1 cellular context compared by ENCODE assay signal in the genomic region with DNA sequence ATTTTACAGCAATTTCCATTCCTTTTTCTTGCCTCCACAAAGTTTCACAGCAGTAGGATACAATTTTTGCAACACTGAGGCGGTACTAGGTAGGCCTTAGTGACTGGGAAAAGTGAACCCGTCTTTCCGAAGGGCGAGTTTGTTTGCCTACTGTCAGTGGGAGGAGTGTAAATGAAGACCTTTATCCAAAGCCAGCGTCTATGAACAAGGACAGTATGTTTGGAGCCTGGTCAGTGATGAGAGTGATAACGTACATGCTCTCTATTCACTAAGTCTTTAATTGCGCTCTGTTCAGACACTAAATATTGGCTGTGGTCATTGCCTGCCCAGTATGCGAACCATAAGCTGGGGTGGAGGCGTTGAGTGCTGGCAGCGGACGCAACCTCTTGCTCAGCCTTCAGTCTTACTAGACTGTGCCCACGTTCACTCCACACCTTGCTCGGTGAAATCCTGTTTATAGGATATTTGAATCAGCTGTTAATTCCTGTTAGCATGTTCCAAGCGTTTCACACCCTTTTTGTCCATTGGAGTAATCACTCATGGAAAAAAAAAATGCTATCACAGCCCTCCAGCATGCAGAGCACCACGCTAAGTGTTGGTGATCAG.
TF ChIP-seq lines count a peak whose summit lies in the region.

No MANE protein-coding gene starts in this region.

TF ChIP-seq in HepG2, 621 proteins besides CTCF, POLR2A, EP300 and RAD21 (continued from another document):
- TF ChIP-seq ZNF280D (CRISPR knock-in tag; IDR thresholded peaks at IDR 0.05), result no peak
- TF ChIP-seq, protein P1, sequence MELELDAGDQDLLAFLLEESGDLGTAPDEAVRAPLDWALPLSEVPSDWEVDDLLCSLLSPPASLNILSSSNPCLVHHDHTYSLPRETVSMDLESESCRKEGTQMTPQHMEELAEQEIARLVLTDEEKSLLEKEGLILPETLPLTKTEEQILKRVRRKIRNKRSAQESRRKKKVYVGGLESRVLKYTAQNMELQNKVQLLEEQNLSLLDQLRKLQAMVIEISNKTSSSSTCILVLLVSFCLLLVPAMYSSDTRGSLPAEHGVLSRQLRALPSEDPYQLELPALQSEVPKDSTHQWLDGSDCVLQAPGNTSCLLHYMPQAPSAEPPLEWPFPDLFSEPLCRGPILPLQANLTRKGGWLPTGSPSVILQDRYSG (CRISPR knock-in tag; IDR thresholded peaks at IDR 0.05), result no peak
- no peak for TF ChIP-seq NR2F2 (IDR thresholded peaks at IDR 0.05; ENCODE audit: borderline replicate concordance, low read depth)
- TF ChIP-seq ZFP36L2 (CRISPR knock-in tag; IDR thresholded peaks at IDR 0.05), result no peak
- TF ChIP-seq, protein P2, sequence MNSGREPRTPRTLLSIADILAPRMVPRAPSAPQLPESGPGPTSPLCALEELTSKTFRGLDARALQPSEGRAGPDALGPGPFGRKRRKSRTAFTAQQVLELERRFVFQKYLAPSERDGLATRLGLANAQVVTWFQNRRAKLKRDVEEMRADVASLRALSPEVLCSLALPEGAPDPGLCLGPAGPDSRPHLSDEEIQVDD (CRISPR knock-in tag; IDR thresholded peaks at IDR 0.05; ENCODE audit: borderline replicate concordance), result no peak
